21 cellular contexts compared by ENCODE assay signal in the genomic region with DNA sequence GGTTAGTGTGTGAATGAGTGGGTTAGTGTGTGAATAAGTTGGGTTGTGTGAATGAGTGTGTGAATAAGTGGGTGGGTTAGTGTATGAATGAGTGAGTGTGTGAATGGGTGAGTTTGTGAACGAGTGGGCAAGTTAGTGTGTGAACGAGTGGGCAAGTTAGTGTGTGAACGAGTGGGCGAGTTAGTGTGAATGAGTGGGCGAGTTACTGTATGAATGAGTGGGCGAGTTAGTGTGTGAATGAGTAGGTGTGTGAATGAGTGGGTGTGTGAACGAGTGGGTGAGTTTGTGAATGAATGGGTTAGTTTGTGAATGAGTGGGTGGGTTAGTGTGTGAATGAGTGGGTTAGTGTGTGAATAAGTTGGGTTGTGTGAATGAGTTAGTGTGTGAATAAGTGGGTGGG. TPM values are rescaled to one million over a fixed set of nuclear protein-coding genes. Genes with fewer than 3 reads are reported as not detected.
DNase-seq lines count a peak whose midpoint lies in the region; TF ChIP-seq lines count a peak whose summit lies in the region.
"Had no signal": no experiment of that assay in that cellular context is flagged by ENCODE, and none has a peak within 500 bp of the region (broad histone marks: within the 10 kb centered on the region; RNA-seq: fewer than 3 reads in every experiment).

No MANE protein-coding gene starts in this region.

- no peak overlapping the region for H3K4me3 Mint-ChIP-seq in activated naive CD4-positive, alpha-beta T cell treated with anti-CD3 and anti-CD28 coated beads, Interleukin-2, amount 50 U/mL, for 24 hours
- no peak overlapping the region for H3K4me3 Mint-ChIP-seq in activated naive CD4-positive, alpha-beta T cell treated with anti-CD3 and anti-CD28 coated beads, Interleukin-2, amount 10 ng/mL, durations not matched to agents 7 days and 5 days
- H3K4me3 Mint-ChIP-seq in activated T-helper 1 cell treated with anti-CD3 and anti-CD28 coated beads, Interleukin-12 subunit alpha, Interleukin-12 subunit beta, Interleukin-2, Interleukin-4 antibody, amounts not matched to agents 30 ng/mL and 10 ng/mL and 1 ng/mL, durations not matched to agents 14 hours and 24 hours and 36 hours: no peak overlapping the region
- H3K4me3 Mint-ChIP-seq in endothelial cell (ENCODE audit: unreplicated experiment): no peak overlapping the region
- H3K4me3 Mint-ChIP-seq: CD8-positive, alpha-beta memory T cell; HFFc6 had no signal

- H3K27ac ChIP-seq in ovary (no peak overlapping the region), WERI-Rb-1 (no peak overlapping the region)
- H3K27ac ChIP-seq: GM23248 had no signal

- no peak for TF ChIP-seq EP300 in ovary (IDR thresholded peaks at IDR 0.05)

- H3K27me3 ChIP-seq in ovary (no peaks in the 10 kb centered on the region), WERI-Rb-1 (ENCODE audit: insufficient read depth, low read depth, severe bottlenecking) (no peaks in the 10 kb centered on the region)
- H3K27me3 ChIP-seq: BE2C had no signal

- TF ChIP-seq CTCF in endothelial cell (IDR thresholded peaks at IDR 0.05; ENCODE audit: unreplicated experiment) (no peak), ovary (IDR thresholded peaks at IDR 0.05) (no peak), WERI-Rb-1 (IDR thresholded peaks at IDR 0.05; ENCODE audit: low read depth, low read length) (no peak)

- H3K9me3 ChIP-seq in ovary: no peaks in the 10 kb centered on the region
- peaks cover 19% of the 10 kb centered on the region for H3K9me3 ChIP-seq in WERI-Rb-1 (ENCODE audit: severe bottlenecking)
- H3K9me3 ChIP-seq: HAP-1 had no signal

- H3K36me3 ChIP-seq in ovary (no peaks in the 10 kb centered on the region), WERI-Rb-1 (no peaks in the 10 kb centered on the region)
- H3K36me3 ChIP-seq: BE2C, HAP-1 had no signal

- 79 to 84% (median 82%) methylated on average over 7 of the region's 7 CpGs for WGBS in ovary, 3 donors

- no peak for DNase-seq in activated naive CD4-positive, alpha-beta T cell treated with anti-CD3 and anti-CD28 coated beads, Interleukin-2, amount 10 ng/mL, durations not matched to agents 7 days and 5 days
- no peak for DNase-seq in activated T-helper 1 cell treated with anti-CD3 and anti-CD28 coated beads, Interleukin-12 subunit alpha, Interleukin-12 subunit beta, Interleukin-2, Interleukin-4 antibody, amounts not matched to agents 30 ng/mL and 10 ng/mL and 1 ng/mL, durations not matched to agents 14 hours and 24 hours and 36 hours (ENCODE audit: low spot score)
- no peak for DNase-seq in endothelial cell (ENCODE audit: low spot score)
- DNase-seq in ovary: no peak
- no peak for DNase-seq in WERI-Rb-1
- DNase-seq: ACHN; BE2C; C1 segment of cervical spinal cord; CD4-positive, CD25-positive, alpha-beta regulatory T cell; CD8-positive, alpha-beta memory T cell; COR-L47; DMS 273 treated with DMSO at 0.1 percent for 48 hours; DMS53; DND-41; EL; GM23248; HFFc6; IMR-90 had no signal

- no peaks in the 10 kb centered on the region for H3K4me1 ChIP-seq in ovary (ENCODE audit: insufficient read depth)
- H3K4me1 ChIP-seq: BE2C, HAP-1 had no signal

- H3K27me3 Mint-ChIP-seq in activated naive CD4-positive, alpha-beta T cell treated with anti-CD3 and anti-CD28 coated beads, Interleukin-2, amount 50 U/mL, for 24 hours: no peaks in the 10 kb centered on the region
- H3K27me3 Mint-ChIP-seq in activated naive CD4-positive, alpha-beta T cell treated with anti-CD3 and anti-CD28 coated beads, Interleukin-2, amount 10 ng/mL, durations not matched to agents 7 days and 5 days: peaks cover 3% of the 10 kb centered on the region
- peaks cover 1% of the 10 kb centered on the region for H3K27me3 Mint-ChIP-seq in activated T-helper 1 cell treated with anti-CD3 and anti-CD28 coated beads, Interleukin-12 subunit alpha, Interleukin-12 subunit beta, Interleukin-2, Interleukin-4 antibody, amounts not matched to agents 30 ng/mL and 10 ng/mL and 1 ng/mL, durations not matched to agents 14 hours and 24 hours and 36 hours (ENCODE audit: insufficient read depth)
- H3K27me3 Mint-ChIP-seq in endothelial cell (ENCODE audit: unreplicated experiment): peaks cover 22% of the 10 kb centered on the region
- H3K27me3 Mint-ChIP-seq: CD4-positive, CD25-positive, alpha-beta regulatory T cell; CD8-positive, alpha-beta memory T cell had no signal

- peaks cover 40% of the 10 kb centered on the region for H3K4me1 Mint-ChIP-seq in activated naive CD4-positive, alpha-beta T cell treated with anti-CD3 and anti-CD28 coated beads, Interleukin-2, amount 50 U/mL, for 24 hours
- H3K4me1 Mint-ChIP-seq in activated naive CD4-positive, alpha-beta T cell treated with anti-CD3 and anti-CD28 coated beads, Interleukin-2, amount 10 ng/mL, durations not matched to agents 7 days and 5 days: no peaks in the 10 kb centered on the region
- H3K4me1 Mint-ChIP-seq in activated T-helper 1 cell treated with anti-CD3 and anti-CD28 coated beads, Interleukin-12 subunit alpha, Interleukin-12 subunit beta, Interleukin-2, Interleukin-4 antibody, amounts not matched to agents 30 ng/mL and 10 ng/mL and 1 ng/mL, durations not matched to agents 14 hours and 24 hours and 36 hours (ENCODE audit: low read depth): peaks cover 7% of the 10 kb centered on the region
- no peaks in the 10 kb centered on the region for H3K4me1 Mint-ChIP-seq in endothelial cell (ENCODE audit: unreplicated experiment)

- peaks cover 2% of the 10 kb centered on the region for H3K36me3 Mint-ChIP-seq in activated naive CD4-positive, alpha-beta T cell treated with anti-CD3 and anti-CD28 coated beads, Interleukin-2, amount 50 U/mL, for 24 hours
- peaks cover 3% of the 10 kb centered on the region for H3K36me3 Mint-ChIP-seq in activated naive CD4-positive, alpha-beta T cell treated with anti-CD3 and anti-CD28 coated beads, Interleukin-2, amount 10 ng/mL, durations not matched to agents 7 days and 5 days
- peaks cover 45% of the 10 kb centered on the region for H3K36me3 Mint-ChIP-seq in activated T-helper 1 cell treated with anti-CD3 and anti-CD28 coated beads, Interleukin-12 subunit alpha, Interleukin-12 subunit beta, Interleukin-2, Interleukin-4 antibody, amounts not matched to agents 30 ng/mL and 10 ng/mL and 1 ng/mL, durations not matched to agents 14 hours and 24 hours and 36 hours (ENCODE audit: low read depth)
- peaks cover 40% of the 10 kb centered on the region for H3K36me3 Mint-ChIP-seq in endothelial cell (ENCODE audit: low read depth, unreplicated experiment)
- H3K36me3 Mint-ChIP-seq: CD4-positive, CD25-positive, alpha-beta regulatory T cell; CD8-positive, alpha-beta memory T cell had no signal

- H3K9me3 Mint-ChIP-seq in activated naive CD4-positive, alpha-beta T cell treated with anti-CD3 and anti-CD28 coated beads, Interleukin-2, amount 50 U/mL, for 24 hours: peaks cover 42% of the 10 kb centered on the region
- H3K9me3 Mint-ChIP-seq in activated naive CD4-positive, alpha-beta T cell treated with anti-CD3 and anti-CD28 coated beads, Interleukin-2, amount 10 ng/mL, durations not matched to agents 7 days and 5 days: peaks cover 77% of the 10 kb centered on the region
- peaks cover 80% of the 10 kb centered on the region for H3K9me3 Mint-ChIP-seq in activated T-helper 1 cell treated with anti-CD3 and anti-CD28 coated beads, Interleukin-12 subunit alpha, Interleukin-12 subunit beta, Interleukin-2, Interleukin-4 antibody, amounts not matched to agents 30 ng/mL and 10 ng/mL and 1 ng/mL, durations not matched to agents 14 hours and 24 hours and 36 hours
- H3K9me3 Mint-ChIP-seq in endothelial cell (ENCODE audit: unreplicated experiment): peaks cover 19% of the 10 kb centered on the region

- peak overlapping the region; percentile 60 for H3K27ac Mint-ChIP-seq in activated naive CD4-positive, alpha-beta T cell treated with anti-CD3 and anti-CD28 coated beads, Interleukin-2, amount 50 U/mL, for 24 hours
- H3K27ac Mint-ChIP-seq in activated naive CD4-positive, alpha-beta T cell treated with anti-CD3 and anti-CD28 coated beads, Interleukin-2, amount 10 ng/mL, durations not matched to agents 7 days and 5 days: no peak overlapping the region
- H3K27ac Mint-ChIP-seq in activated T-helper 1 cell treated with anti-CD3 and anti-CD28 coated beads, Interleukin-12 subunit alpha, Interleukin-12 subunit beta, Interleukin-2, Interleukin-4 antibody, amounts not matched to agents 30 ng/mL and 10 ng/mL and 1 ng/mL, durations not matched to agents 14 hours and 24 hours and 36 hours: peak overlapping the region; percentile 82
- H3K27ac Mint-ChIP-seq in endothelial cell (ENCODE audit: unreplicated experiment): peak overlapping the region; percentile 39
- H3K27ac Mint-ChIP-seq: HFFc6 had no signal

- CTCF ChIA-PET in activated naive CD4-positive, alpha-beta T cell treated with anti-CD3 and anti-CD28 coated beads, Interleukin-2, amount 10 ng/mL, durations not matched to agents 7 days and 5 days (lab: Charles Lee): no interaction called here

- intact Hi-C loops in activated T-helper 1 cell treated with anti-CD3 and anti-CD28 coated beads, Interleukin-12 subunit alpha, Interleukin-12 subunit beta, Interleukin-2, Interleukin-4 antibody, amounts not matched to agents 30 ng/mL and 10 ng/mL and 1 ng/mL, durations not matched to agents 14 hours and 24 hours and 36 hours (cut with micrococcal nuclease): no loop called here
- intact Hi-C loops in ovary (cut with DNase I): no loop called here

- H3K4me3 ChIP-seq in ovary (no peak overlapping the region), WERI-Rb-1 (ENCODE audit: low read depth, low read length) (no peak overlapping the region)
- H3K4me3 ChIP-seq: GM12878, GM23248, HAP-1 had no signal

- no peak for TF ChIP-seq POLR2A in ovary (IDR thresholded peaks at IDR 0.05)

RNA-seq across cellular contexts. Expression of a gene that starts 34.7 kb away (rescaled TPM):
- 2.9 and 3.2 TPM in 2 replicates for total RNA-seq in activated T-helper 1 cell treated with anti-CD3 and anti-CD28 coated beads, Interleukin-12 subunit alpha, Interleukin-12 subunit beta, Interleukin-2, Interleukin-4 antibody, amounts not matched to agents 30 ng/mL and 10 ng/mL and 1 ng/mL, durations not matched to agents 14 hours and 24 hours and 36 hours
- total RNA-seq in endothelial cell (ENCODE audit: unreplicated experiment) (1.8 TPM), ovary (10 to 100 TPM in 1 of 7 donors, 1 to 10 TPM in 4, under 1 TPM in 2; 0.33 to 17.2 (median 1.5) TPM)
- polyA plus RNA-seq in ovary: under 1 TPM in 1 of 2 donors, not detected in 1; 0.80 TPM
- total RNA-seq: CD4-positive, CD25-positive, alpha-beta regulatory T cell; GM23248; HFFc6; IMR-90 had no signal
- polyA plus RNA-seq: CD4-positive, CD25-positive, alpha-beta regulatory T cell; CD8-positive, alpha-beta memory T cell; GM23248; IMR-90 had no signal
